7 cellular contexts compared by ENCODE assay signal in genomic region chr12:9304540-9304939, GRCh38.
DNase-seq lines count a peak whose midpoint lies in the region; ATAC-seq, FAIRE-seq and TF ChIP-seq lines count a peak whose summit lies in the region.
"Not testable (repeated sequence)": the region's sequence is repeated elsewhere in the genome, so short reads cannot be mapped to it uniquely, and the experiment has no call there.

No MANE protein-coding gene starts in this region.

- peaks cover 22% of the 10 kb centered on the region for H3K4me1 ChIP-seq in KMS-11 (ENCODE audit: low read depth, poor library complexity, severe bottlenecking)
- H3K4me1 ChIP-seq in kidney (ENCODE audit: control insufficient read depth in 1 of 2, insufficient read depth in 1 of 2, low read depth in 1 of 2, low read length in 2 of 2); mucosa of descending colon (ENCODE audit: low read depth); spleen; aorta (ENCODE audit: control insufficient read depth in 1 of 2, insufficient read depth in 2 of 2, low read length in 2 of 2): not testable (repeated sequence)

- not testable (repeated sequence) for H3K27me3 ChIP-seq in KMS-11 (ENCODE audit: insufficient read depth, low read depth); spleen (replicated peaks in 1 of 7); aorta (ENCODE audit: control insufficient read depth in 1 of 2, insufficient read depth in 2 of 2, low read length in 1 of 2)

- not testable (repeated sequence) for H3K4me3 ChIP-seq in KMS-11 (IDR thresholded peaks at IDR 0.05; ENCODE audit: insufficient read depth, low read depth, low read length); kidney (ENCODE audit: low read length in 2 of 2); mucosa of descending colon; spleen; aorta (ENCODE audit: low read length in 2 of 2)

- TF ChIP-seq CTCF in KMS-11 (conservative IDR thresholded peaks at IDR 0.05; ENCODE audit: low read depth, low read length); kidney (IDR thresholded peaks at IDR 0.05; ENCODE audit: borderline replicate concordance, extremely low read depth, insufficient read depth); mucosa of descending colon (IDR thresholded peaks at IDR 0.05); spleen (IDR thresholded peaks at IDR 0.05 in 8 of 11, conservative IDR thresholded peaks at IDR 0.05 in 3 of 11): not testable (repeated sequence)

- peak overlapping the region; percentile 80 for H3K27ac ChIP-seq in KMS-11
- H3K27ac ChIP-seq in kidney (ENCODE audit: low read depth in 2 of 2, low read length in 2 of 2); spleen; aorta (ENCODE audit: low read depth in 1 of 2, low read length in 2 of 2): not testable (repeated sequence)

- not testable (repeated sequence) for H2AFZ ChIP-seq in KMS-11 (ENCODE audit: low read depth)

- intact Hi-C loops in kidney (cut with DNase I); mucosa of descending colon (cut with DNase I, micrococcal nuclease); spleen (cut with DNase I; ENCODE audit: low total_unique reads); aorta (cut with DNase I): not testable (repeated sequence)

- H3K9ac ChIP-seq in KMS-11; kidney (ENCODE audit: low read length in 2 of 2): not testable (repeated sequence)

- not testable (repeated sequence) for FAIRE-seq in kidney (lab: Jason Lieb, UNC)

- not testable (repeated sequence) for H3K9me3 ChIP-seq in kidney (ENCODE audit: control insufficient read depth in 1 of 2, low read length in 2 of 2); mucosa of descending colon; spleen; aorta (ENCODE audit: control insufficient read depth, low read length)

- WGBS in spleen, 5 donors: 90 to 98% (median 94%) methylated on average over 12 to 13 of the region's 13 CpGs
- WGBS in aorta, 2 donors: 88 to 91% methylated on average over 11 to 13 of the region's 13 CpGs

- H3K9me3 Mint-ChIP-seq in stimulated activated naive CD8-positive, alpha-beta T cell treated with anti-CD3 and anti-CD28 coated beads, Interleukin-15, amount 100 ng/mL, for 72 hours: not testable (repeated sequence)

- H4K20me1 ChIP-seq in KMS-11 (ENCODE audit: insufficient read depth): not testable (repeated sequence)

- H3K4me2 ChIP-seq in KMS-11: peak overlapping the region; percentile 54; the same call in 1 of the 2 replicates

- not testable (repeated sequence) for H3K27me3 Mint-ChIP-seq in stimulated activated naive CD8-positive, alpha-beta T cell treated with anti-CD3 and anti-CD28 coated beads, Interleukin-15, amount 100 ng/mL, for 72 hours

- not testable (repeated sequence) for TF ChIP-seq POLR2A in spleen (IDR thresholded peaks at IDR 0.05)

- H3K4me3 Mint-ChIP-seq in stimulated activated naive CD8-positive, alpha-beta T cell treated with anti-CD3 and anti-CD28 coated beads, Interleukin-15, amount 100 ng/mL, for 72 hours: not testable (repeated sequence)

- not testable (repeated sequence) for H3K36me3 ChIP-seq in KMS-11 (ENCODE audit: insufficient read depth); kidney (ENCODE audit: control insufficient read depth in 1 of 2, insufficient read depth in 2 of 2, low read length in 2 of 2); mucosa of descending colon (ENCODE audit: low read depth); aorta (ENCODE audit: control insufficient read depth in 1 of 2, insufficient read depth in 2 of 2, low read length in 1 of 2)
- peaks cover 0 to 18% (median 5%) of the 10 kb centered on the region in 6 donors for H3K36me3 ChIP-seq in spleen

- not testable (repeated sequence) for H3K4me1 Mint-ChIP-seq in stimulated activated naive CD8-positive, alpha-beta T cell treated with anti-CD3 and anti-CD28 coated beads, Interleukin-15, amount 100 ng/mL, for 72 hours

- not testable (repeated sequence) for H3K79me2 ChIP-seq in KMS-11 (ENCODE audit: insufficient read depth, low read depth)

- peak; percentile 20 for ATAC-seq in mucosa of descending colon
- ATAC-seq in stimulated activated naive CD8-positive, alpha-beta T cell treated with anti-CD3 and anti-CD28 coated beads, Interleukin-15, amount 100 ng/mL, for 72 hours: peak; percentile 22
- ATAC-seq in aorta (ENCODE audit: low FRiP score): peak; percentile 20

- not testable (repeated sequence) for H3K27ac Mint-ChIP-seq in stimulated activated naive CD8-positive, alpha-beta T cell treated with anti-CD3 and anti-CD28 coated beads, Interleukin-15, amount 100 ng/mL, for 72 hours

- DNase-seq in ecto neural progenitor cell (ENCODE audit: low spot score) (peak; percentile 17), kidney (peak; percentile 32), spleen (peak; percentile 61), aorta (peak in 1 of 2 donors; percentile 58)
- DNase-seq in mucosa of descending colon; stimulated activated naive CD8-positive, alpha-beta T cell treated with anti-CD3 and anti-CD28 coated beads, Interleukin-15, amount 100 ng/mL, for 72 hours: not testable (repeated sequence)
